ENCODE assay signal across 8 cellular contexts in genomic region chr11:5684627-5685362, GRCh38. TPM values are rescaled to one million over a fixed set of nuclear protein-coding genes. Genes with fewer than 3 reads are reported as not detected.
DNase-seq lines count a peak whose midpoint lies in the region; ATAC-seq and TF ChIP-seq lines count a peak whose summit lies in the region.

A gene with protein sequence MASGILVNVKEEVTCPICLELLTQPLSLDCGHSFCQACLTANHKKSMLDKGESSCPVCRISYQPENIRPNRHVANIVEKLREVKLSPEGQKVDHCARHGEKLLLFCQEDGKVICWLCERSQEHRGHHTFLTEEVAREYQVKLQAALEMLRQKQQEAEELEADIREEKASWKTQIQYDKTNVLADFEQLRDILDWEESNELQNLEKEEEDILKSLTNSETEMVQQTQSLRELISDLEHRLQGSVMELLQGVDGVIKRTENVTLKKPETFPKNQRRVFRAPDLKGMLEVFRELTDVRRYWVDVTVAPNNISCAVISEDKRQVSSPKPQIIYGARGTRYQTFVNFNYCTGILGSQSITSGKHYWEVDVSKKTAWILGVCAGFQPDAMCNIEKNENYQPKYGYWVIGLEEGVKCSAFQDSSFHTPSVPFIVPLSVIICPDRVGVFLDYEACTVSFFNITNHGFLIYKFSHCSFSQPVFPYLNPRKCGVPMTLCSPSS (minus strand): TSS chr11:5685074. CDS start chr11:5680177, 4,897 bp downstream.

- H3K4me3 ChIP-seq in ascending aorta = peak within 1 kb of the TSS; percentile 60 to 64

- peaks cover 0 to 2% of the 10 kb centered on the region in 2 donors for H3K36me3 ChIP-seq in ascending aorta

- no peaks in the 10 kb centered on the region for H3K27me3 ChIP-seq in ascending aorta

- no peaks in the 10 kb centered on the region for H3K9me3 ChIP-seq in ascending aorta

- peak; percentile 40 for ATAC-seq in GM19468 (IDR thresholded peaks at IDR 0.05; ENCODE audit: extremely low read depth, unreplicated experiment)

- TF ChIP-seq CTCF in ascending aorta (IDR thresholded peaks at IDR 0.05) = peak; percentile 48 to 72 (median 55)

- peak; percentile 92 for DNase-seq in COLO829 (ENCODE audit: low spot score)
- peak; percentile 93 for DNase-seq in HS-5 (ENCODE audit: low read depth)
- DNase-seq in ascending aorta (ENCODE audit: low spot score in 2 of 2) = peak; percentile 70 to 96
- DNase-seq in hepatic stellate cell (ENCODE audit: low spot score) = peak; percentile 99
- DNase-seq in retina = peak; percentile 76
- no peak for DNase-seq in cortex of kidney (lab: John Stamatoyannopoulos, UW)

- H3K4me1 ChIP-seq in ascending aorta = peaks cover 3 to 12% of the 10 kb centered on the region in 2 donors

- intact Hi-C loops in T-helper 2 cell treated with Interferon-gamma antibody and Interleukin-4, amounts not matched to agents 100 ng/mL and 5 ng/mL, for 36 hours (cut with micrococcal nuclease) = loop anchor here (1.0 to 10.0 kb wide), 7 partner anchors 20 to 1060 kb away; partner anchors contain the start of genes CAVIN3, CNGA4, FHIP1B and OR52N2
- intact Hi-C loops in ascending aorta (cut with DNase I) = loop anchor here (2.0 to 10.0 kb wide), 6 partner anchors 62 to 1077 kb away; partner anchors contain the start of genes CAVIN3, CNGA4, OR52N2 and TRIM6

- peak within 1 kb of the TSS; percentile 88 to 94 for H3K27ac ChIP-seq in ascending aorta

RNA-seq across cellular contexts. Expression of the gene that starts here (rescaled TPM):
- 22.1 and 24.4 TPM in 2 replicates for total RNA-seq in T-helper 2 cell treated with Interferon-gamma antibody and Interleukin-4, amounts not matched to agents 100 ng/mL and 5 ng/mL, for 36 hours
- 45.1 TPM for total RNA-seq in ascending aorta
